Comparison of ENCODE assay signal across 1 cellular context in the genomic region with DNA sequence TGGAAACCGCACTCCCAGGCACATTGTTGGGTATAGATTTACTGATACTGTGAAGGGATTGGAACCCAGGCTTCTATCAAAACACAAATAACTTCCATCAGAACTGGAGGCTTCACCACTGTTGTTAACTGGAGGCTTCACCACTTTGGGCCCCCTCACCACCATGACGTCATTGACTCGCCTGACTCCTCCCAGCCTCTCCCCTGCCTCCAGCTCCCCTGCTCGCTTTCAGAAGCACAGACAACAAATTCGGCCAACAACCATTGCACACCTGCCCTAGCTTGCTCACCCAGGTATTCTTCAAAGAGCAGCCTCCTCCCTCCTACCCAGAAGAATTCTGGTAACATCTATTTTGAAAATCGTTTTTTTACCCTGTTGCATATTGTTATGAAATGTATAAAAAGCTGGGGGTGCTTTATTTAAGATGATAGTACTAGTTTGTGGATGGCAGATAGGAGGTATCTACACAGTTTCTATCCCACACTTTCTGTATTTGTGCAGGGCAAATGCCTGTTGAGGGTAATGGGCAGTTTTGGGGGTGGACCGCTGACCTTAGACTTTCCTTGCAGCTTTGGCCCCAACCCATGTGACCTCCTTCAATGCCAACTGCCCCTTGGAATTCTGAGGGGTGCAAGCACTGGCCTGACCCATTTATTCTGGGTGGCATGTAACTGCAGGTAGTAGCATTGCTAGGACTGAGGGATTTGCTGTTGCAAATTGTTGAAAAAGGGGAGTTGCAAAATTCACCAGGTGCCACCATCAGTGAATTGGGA.
TF ChIP-seq lines count a peak whose summit lies in the region.

No MANE protein-coding gene starts in this region.

TF ChIP-seq in HepG2, 621 proteins besides CTCF, POLR2A, EP300 and RAD21 (continued from another document):
- TF ChIP-seq, protein P1, sequence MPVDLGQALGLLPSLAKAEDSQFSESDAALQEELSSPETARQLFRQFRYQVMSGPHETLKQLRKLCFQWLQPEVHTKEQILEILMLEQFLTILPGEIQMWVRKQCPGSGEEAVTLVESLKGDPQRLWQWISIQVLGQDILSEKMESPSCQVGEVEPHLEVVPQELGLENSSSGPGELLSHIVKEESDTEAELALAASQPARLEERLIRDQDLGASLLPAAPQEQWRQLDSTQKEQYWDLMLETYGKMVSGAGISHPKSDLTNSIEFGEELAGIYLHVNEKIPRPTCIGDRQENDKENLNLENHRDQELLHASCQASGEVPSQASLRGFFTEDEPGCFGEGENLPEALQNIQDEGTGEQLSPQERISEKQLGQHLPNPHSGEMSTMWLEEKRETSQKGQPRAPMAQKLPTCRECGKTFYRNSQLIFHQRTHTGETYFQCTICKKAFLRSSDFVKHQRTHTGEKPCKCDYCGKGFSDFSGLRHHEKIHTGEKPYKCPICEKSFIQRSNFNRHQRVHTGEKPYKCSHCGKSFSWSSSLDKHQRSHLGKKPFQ (CRISPR knock-in tag; IDR thresholded peaks at IDR 0.05; ENCODE audit: insufficient replicate concordance): no peak
- TF ChIP-seq POLR2AphosphoS5 (IDR thresholded peaks at IDR 0.05; ENCODE audit: low read depth, low read length): peak; percentile 24; the same call in 1 of the 2 replicates
- TF ChIP-seq, protein P2, sequence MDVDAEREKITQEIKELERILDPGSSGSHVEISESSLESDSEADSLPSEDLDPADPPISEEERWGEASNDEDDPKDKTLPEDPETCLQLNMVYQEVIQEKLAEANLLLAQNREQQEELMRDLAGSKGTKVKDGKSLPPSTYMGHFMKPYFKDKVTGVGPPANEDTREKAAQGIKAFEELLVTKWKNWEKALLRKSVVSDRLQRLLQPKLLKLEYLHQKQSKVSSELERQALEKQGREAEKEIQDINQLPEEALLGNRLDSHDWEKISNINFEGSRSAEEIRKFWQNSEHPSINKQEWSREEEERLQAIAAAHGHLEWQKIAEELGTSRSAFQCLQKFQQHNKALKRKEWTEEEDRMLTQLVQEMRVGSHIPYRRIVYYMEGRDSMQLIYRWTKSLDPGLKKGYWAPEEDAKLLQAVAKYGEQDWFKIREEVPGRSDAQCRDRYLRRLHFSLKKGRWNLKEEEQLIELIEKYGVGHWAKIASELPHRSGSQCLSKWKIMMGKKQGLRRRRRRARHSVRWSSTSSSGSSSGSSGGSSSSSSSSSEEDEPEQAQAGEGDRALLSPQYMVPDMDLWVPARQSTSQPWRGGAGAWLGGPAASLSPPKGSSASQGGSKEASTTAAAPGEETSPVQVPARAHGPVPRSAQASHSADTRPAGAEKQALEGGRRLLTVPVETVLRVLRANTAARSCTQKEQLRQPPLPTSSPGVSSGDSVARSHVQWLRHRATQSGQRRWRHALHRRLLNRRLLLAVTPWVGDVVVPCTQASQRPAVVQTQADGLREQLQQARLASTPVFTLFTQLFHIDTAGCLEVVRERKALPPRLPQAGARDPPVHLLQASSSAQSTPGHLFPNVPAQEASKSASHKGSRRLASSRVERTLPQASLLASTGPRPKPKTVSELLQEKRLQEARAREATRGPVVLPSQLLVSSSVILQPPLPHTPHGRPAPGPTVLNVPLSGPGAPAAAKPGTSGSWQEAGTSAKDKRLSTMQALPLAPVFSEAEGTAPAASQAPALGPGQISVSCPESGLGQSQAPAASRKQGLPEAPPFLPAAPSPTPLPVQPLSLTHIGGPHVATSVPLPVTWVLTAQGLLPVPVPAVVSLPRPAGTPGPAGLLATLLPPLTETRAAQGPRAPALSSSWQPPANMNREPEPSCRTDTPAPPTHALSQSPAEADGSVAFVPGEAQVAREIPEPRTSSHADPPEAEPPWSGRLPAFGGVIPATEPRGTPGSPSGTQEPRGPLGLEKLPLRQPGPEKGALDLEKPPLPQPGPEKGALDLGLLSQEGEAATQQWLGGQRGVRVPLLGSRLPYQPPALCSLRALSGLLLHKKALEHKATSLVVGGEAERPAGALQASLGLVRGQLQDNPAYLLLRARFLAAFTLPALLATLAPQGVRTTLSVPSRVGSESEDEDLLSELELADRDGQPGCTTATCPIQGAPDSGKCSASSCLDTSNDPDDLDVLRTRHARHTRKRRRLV (CRISPR knock-in tag; IDR thresholded peaks at IDR 0.05): 0 out of 2 replicates have a peak, but pooled peaks have one; percentile 17
- peak; percentile 98 for TF ChIP-seq RBM22 (optimal IDR thresholded peaks at IDR 0.05; ENCODE audit: low read length)
- TF ChIP-seq, protein P3, sequence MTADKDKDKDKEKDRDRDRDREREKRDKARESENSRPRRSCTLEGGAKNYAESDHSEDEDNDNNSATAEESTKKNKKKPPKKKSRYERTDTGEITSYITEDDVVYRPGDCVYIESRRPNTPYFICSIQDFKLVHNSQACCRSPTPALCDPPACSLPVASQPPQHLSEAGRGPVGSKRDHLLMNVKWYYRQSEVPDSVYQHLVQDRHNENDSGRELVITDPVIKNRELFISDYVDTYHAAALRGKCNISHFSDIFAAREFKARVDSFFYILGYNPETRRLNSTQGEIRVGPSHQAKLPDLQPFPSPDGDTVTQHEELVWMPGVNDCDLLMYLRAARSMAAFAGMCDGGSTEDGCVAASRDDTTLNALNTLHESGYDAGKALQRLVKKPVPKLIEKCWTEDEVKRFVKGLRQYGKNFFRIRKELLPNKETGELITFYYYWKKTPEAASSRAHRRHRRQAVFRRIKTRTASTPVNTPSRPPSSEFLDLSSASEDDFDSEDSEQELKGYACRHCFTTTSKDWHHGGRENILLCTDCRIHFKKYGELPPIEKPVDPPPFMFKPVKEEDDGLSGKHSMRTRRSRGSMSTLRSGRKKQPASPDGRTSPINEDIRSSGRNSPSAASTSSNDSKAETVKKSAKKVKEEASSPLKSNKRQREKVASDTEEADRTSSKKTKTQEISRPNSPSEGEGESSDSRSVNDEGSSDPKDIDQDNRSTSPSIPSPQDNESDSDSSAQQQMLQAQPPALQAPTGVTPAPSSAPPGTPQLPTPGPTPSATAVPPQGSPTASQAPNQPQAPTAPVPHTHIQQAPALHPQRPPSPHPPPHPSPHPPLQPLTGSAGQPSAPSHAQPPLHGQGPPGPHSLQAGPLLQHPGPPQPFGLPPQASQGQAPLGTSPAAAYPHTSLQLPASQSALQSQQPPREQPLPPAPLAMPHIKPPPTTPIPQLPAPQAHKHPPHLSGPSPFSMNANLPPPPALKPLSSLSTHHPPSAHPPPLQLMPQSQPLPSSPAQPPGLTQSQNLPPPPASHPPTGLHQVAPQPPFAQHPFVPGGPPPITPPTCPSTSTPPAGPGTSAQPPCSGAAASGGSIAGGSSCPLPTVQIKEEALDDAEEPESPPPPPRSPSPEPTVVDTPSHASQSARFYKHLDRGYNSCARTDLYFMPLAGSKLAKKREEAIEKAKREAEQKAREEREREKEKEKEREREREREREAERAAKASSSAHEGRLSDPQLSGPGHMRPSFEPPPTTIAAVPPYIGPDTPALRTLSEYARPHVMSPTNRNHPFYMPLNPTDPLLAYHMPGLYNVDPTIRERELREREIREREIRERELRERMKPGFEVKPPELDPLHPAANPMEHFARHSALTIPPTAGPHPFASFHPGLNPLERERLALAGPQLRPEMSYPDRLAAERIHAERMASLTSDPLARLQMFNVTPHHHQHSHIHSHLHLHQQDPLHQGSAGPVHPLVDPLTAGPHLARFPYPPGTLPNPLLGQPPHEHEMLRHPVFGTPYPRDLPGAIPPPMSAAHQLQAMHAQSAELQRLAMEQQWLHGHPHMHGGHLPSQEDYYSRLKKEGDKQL (CRISPR knock-in tag; IDR thresholded peaks at IDR 0.05; ENCODE audit: low read depth): no peak
- no peak for TF ChIP-seq ZNF274 (CRISPR knock-in tag; IDR thresholded peaks at IDR 0.05)
- peak; percentile 32 for TF ChIP-seq POLR2G (IDR thresholded peaks at IDR 0.05; ENCODE audit: low read depth, low read length)
- TF ChIP-seq ATF7 (IDR thresholded peaks at IDR 0.05): peak; percentile 50
- TF ChIP-seq ATF7 (CRISPR knock-in tag; IDR thresholded peaks at IDR 0.05): no peak
- peak; percentile 36; the same call in 1 of the 2 replicates for TF ChIP-seq ZNF572 (CRISPR knock-in tag; IDR thresholded peaks at IDR 0.05)
- TF ChIP-seq POLR2AphosphoS2 (IDR thresholded peaks at IDR 0.05; ENCODE audit: low read depth, low read length): peak; percentile 22; the same call in 1 of the 2 replicates
- no peak for TF ChIP-seq MAFG (CRISPR knock-in tag; IDR thresholded peaks at IDR 0.05)
- no peak for TF ChIP-seq ZFP82 (CRISPR knock-in tag; IDR thresholded peaks at IDR 0.05; ENCODE audit: borderline replicate concordance)
- TF ChIP-seq PCBP2 (optimal IDR thresholded peaks at IDR 0.05; ENCODE audit: low read depth, low read length, poor library complexity, severe bottlenecking): peak; percentile 45
- peak; percentile 9 for TF ChIP-seq AGO2 (optimal IDR thresholded peaks at IDR 0.05; ENCODE audit: low read depth, low read length)
